ENCODE assay signal across 31 cellular contexts in genomic region chr11:114988644-114989043, GRCh38.
"Had no signal": no experiment of that assay in that cellular context is flagged by ENCODE, and none has a peak within 500 bp of the region (broad histone marks: within the 10 kb centered on the region; RNA-seq: fewer than 3 reads in every experiment).

No MANE protein-coding gene starts in this region.

- H3K27me3 Mint-ChIP-seq: activated CD4-positive, alpha-beta T cell treated with anti-CD3 and anti-CD28 coated beads for 36 hours; activated CD4-positive, alpha-beta T cell treated with anti-CD3 and anti-CD28 coated beads, Interleukin-2, amount 10 ng/mL, durations not matched to agents 7 days and 5 days; activated CD8-positive, alpha-beta T cell treated with anti-CD3 and anti-CD28 coated beads for 36 hours; activated naive CD8-positive, alpha-beta T cell; activated T-helper 17 cell treated with anti-CD3 and anti-CD28 coated beads, Interleukin-2, amount 50 U/mL, for 72 hours; dendritic cell treated with granulocyte-macrophage colony-stimulating factor and Interleukin-4, amounts not matched to agents 40 ng/mL and 50 ng/mL, for 4 days; T-helper 17 cell had no signal

- DNase-seq: activated CD4-positive, alpha-beta T cell treated with anti-CD3 and anti-CD28 coated beads for 36 hours; activated CD4-positive, alpha-beta T cell treated with anti-CD3 and anti-CD28 coated beads, Interleukin-2, amount 10 ng/mL, durations not matched to agents 7 days and 5 days; activated CD4-positive, alpha-beta T cell treated with anti-CD3 and anti-CD28 coated beads, Interleukin-2, amount 50 U/mL, for 4 hours; activated CD4-positive, CD25-positive, alpha-beta regulatory T cell; activated CD4-positive, CD25-positive, alpha-beta regulatory T cell treated with anti-CD3 and anti-CD28 coated beads, Interleukin-2, amount 50 U/mL, for 72 hours; activated CD8-positive, alpha-beta memory T cell treated with anti-CD3 and anti-CD28 coated beads for 24 hours; activated CD8-positive, alpha-beta T cell treated with anti-CD3 and anti-CD28 coated beads for 36 hours; activated effector memory CD4-positive, alpha-beta T cell treated with Interleukin-2 at 50 U/mL for 16 hours; activated gamma-delta T cell treated with Interleukin-2 at 50 U/mL for 16 hours; activated naive CD4-positive, alpha-beta T cell treated with anti-CD3 and anti-CD28 coated beads, Interleukin-2, amount 50 U/mL, for 16 hours; activated naive CD4-positive, alpha-beta T cell treated with Interleukin-2 at 50 U/mL for 16 hours; activated T-cell treated with anti-CD3 and anti-CD28 coated beads, Interleukin-2, amount 50 U/mL, for 4 hours; amniotic stem cell; anterior cingulate cortex; brain microvascular endothelial cell; dorsolateral prefrontal cortex; effector memory CD4-positive, alpha-beta T cell; erythroblast; esophagus squamous epithelium; foreskin melanocyte; heart right ventricle; T-helper 1 cell; T-helper 17 cell; T1000 had no signal

- H3K36me3 Mint-ChIP-seq: activated naive CD8-positive, alpha-beta T cell had no signal

- H3K4me1 Mint-ChIP-seq: activated CD4-positive, alpha-beta T cell treated with anti-CD3 and anti-CD28 coated beads for 36 hours; activated CD4-positive, alpha-beta T cell treated with anti-CD3 and anti-CD28 coated beads, Interleukin-2, amount 10 ng/mL, durations not matched to agents 7 days and 5 days; activated T-helper 17 cell treated with anti-CD3 and anti-CD28 coated beads, Interleukin-2, amount 50 U/mL, for 72 hours; central memory CD8-positive, alpha-beta T cell; T-helper 17 cell had no signal

- H3K4me1 ChIP-seq: gastroesophageal sphincter, heart right ventricle had no signal

- H3K4me3 ChIP-seq: coronary artery, dorsolateral prefrontal cortex, esophagus squamous epithelium, gastroesophageal sphincter, heart right ventricle had no signal

- H3K27ac Mint-ChIP-seq: activated CD4-positive, alpha-beta T cell treated with anti-CD3 and anti-CD28 coated beads for 36 hours; activated CD4-positive, alpha-beta T cell treated with anti-CD3 and anti-CD28 coated beads, Interleukin-2, amount 10 ng/mL, durations not matched to agents 7 days and 5 days; activated CD8-positive, alpha-beta T cell treated with anti-CD3 and anti-CD28 coated beads for 36 hours; activated naive CD8-positive, alpha-beta T cell; activated T-helper 17 cell treated with anti-CD3 and anti-CD28 coated beads, Interleukin-2, amount 50 U/mL, for 72 hours; dendritic cell treated with granulocyte-macrophage colony-stimulating factor and Interleukin-4, amounts not matched to agents 40 ng/mL and 50 ng/mL, for 4 days; T-helper 17 cell; T-helper 2 cell treated with Interferon-gamma antibody and Interleukin-4, amounts not matched to agents 5 μg/mL and 100 μg/mL, for 36 hours had no signal

- H3K27ac ChIP-seq: brain microvascular endothelial cell, coronary artery, dorsolateral prefrontal cortex, esophagus squamous epithelium, gastroesophageal sphincter, heart right ventricle had no signal

- H3K9me3 Mint-ChIP-seq: activated CD4-positive, alpha-beta T cell treated with anti-CD3 and anti-CD28 coated beads, Interleukin-2, amount 10 ng/mL, durations not matched to agents 7 days and 5 days; activated CD8-positive, alpha-beta T cell treated with anti-CD3 and anti-CD28 coated beads for 36 hours; activated T-cell treated with anti-CD3 and anti-CD28 coated beads, Interleukin-2, amount 50 U/mL, for 4 hours; activated T-helper 17 cell treated with anti-CD3 and anti-CD28 coated beads, Interleukin-2, amount 50 U/mL, for 72 hours; central memory CD8-positive, alpha-beta T cell; dendritic cell treated with granulocyte-macrophage colony-stimulating factor and Interleukin-4, amounts not matched to agents 40 ng/mL and 50 ng/mL, for 4 days; T-helper 2 cell treated with Interferon-gamma antibody and Interleukin-4, amounts not matched to agents 5 μg/mL and 100 μg/mL, for 36 hours had no signal

- H3K36me3 ChIP-seq: brain microvascular endothelial cell, esophagus squamous epithelium, gastroesophageal sphincter, heart right ventricle had no signal

- H3K4me3 Mint-ChIP-seq: activated CD4-positive, alpha-beta T cell treated with anti-CD3 and anti-CD28 coated beads for 36 hours; activated CD4-positive, alpha-beta T cell treated with anti-CD3 and anti-CD28 coated beads, Interleukin-2, amount 10 ng/mL, durations not matched to agents 7 days and 5 days; activated CD8-positive, alpha-beta T cell treated with anti-CD3 and anti-CD28 coated beads for 36 hours; activated naive CD8-positive, alpha-beta T cell; activated T-cell treated with anti-CD3 and anti-CD28 coated beads, Interleukin-2, amount 50 U/mL, for 4 hours; activated T-helper 17 cell treated with anti-CD3 and anti-CD28 coated beads, Interleukin-2, amount 50 U/mL, for 72 hours; central memory CD8-positive, alpha-beta T cell; dendritic cell treated with granulocyte-macrophage colony-stimulating factor and Interleukin-4, amounts not matched to agents 40 ng/mL and 50 ng/mL, for 4 days; T-helper 17 cell; T-helper 2 cell treated with Interferon-gamma antibody and Interleukin-4, amounts not matched to agents 5 μg/mL and 100 μg/mL, for 36 hours had no signal

- H3K27me3 ChIP-seq: brain microvascular endothelial cell, dorsolateral prefrontal cortex, esophagus squamous epithelium, heart right ventricle had no signal

- H3K9me3 ChIP-seq: esophagus squamous epithelium, gastroesophageal sphincter, heart right ventricle had no signal
